ENCODE assay signal across 19 cellular contexts in genomic region chr22:44926124-44926475, GRCh38.
"Had no signal": no experiment of that assay in that cellular context is flagged by ENCODE, and none has a peak within 500 bp of the region (broad histone marks: within the 10 kb centered on the region; RNA-seq: fewer than 3 reads in every experiment).

No MANE protein-coding gene starts in this region.

- H3K4me3 ChIP-seq: esophagus muscularis mucosa, gastrocnemius medialis, left lung, prostate gland, skin epidermis, thyroid gland, upper lobe of left lung, vagina had no signal

- H3K36me3 ChIP-seq: esophagus muscularis mucosa, gastrocnemius medialis, left lung, prostate gland, thyroid gland, upper lobe of left lung, vagina had no signal

- H3K27me3 ChIP-seq: esophagus muscularis mucosa, gastrocnemius medialis, thyroid gland, upper lobe of left lung, vagina had no signal

- H3K4me1 ChIP-seq: gastrocnemius medialis, left lung, parathyroid adenoma, prostate gland, upper lobe of left lung had no signal

- H3K36me3 Mint-ChIP-seq: immature natural killer cell, naive B cell had no signal

- H3K9me3 ChIP-seq: gastrocnemius medialis, left lung, prostate gland, thyroid gland, upper lobe of left lung, vagina had no signal

- H3K27ac Mint-ChIP-seq: dendritic cell treated with granulocyte-macrophage colony-stimulating factor and Interleukin-4, amounts not matched to agents 40 ng/mL and 50 ng/mL, for 4 days; effector memory CD8-positive, alpha-beta T cell; immature natural killer cell; naive B cell; nephron had no signal

- H3K27ac ChIP-seq: epithelial cell of prostate, esophagus muscularis mucosa, gastrocnemius medialis, left lung, parathyroid adenoma, prostate gland, skin epidermis, thyroid gland, upper lobe of left lung, vagina had no signal

- H3K9me3 Mint-ChIP-seq: dendritic cell treated with granulocyte-macrophage colony-stimulating factor and Interleukin-4, amounts not matched to agents 40 ng/mL and 50 ng/mL, for 4 days; effector memory CD8-positive, alpha-beta T cell; immature natural killer cell; nephron had no signal

- H3K4me3 Mint-ChIP-seq: dendritic cell treated with granulocyte-macrophage colony-stimulating factor and Interleukin-4, amounts not matched to agents 40 ng/mL and 50 ng/mL, for 4 days; effector memory CD8-positive, alpha-beta T cell; immature natural killer cell; naive B cell; nephron had no signal

- H3K4me1 Mint-ChIP-seq: immature natural killer cell, naive B cell had no signal

- DNase-seq: effector memory CD8-positive, alpha-beta T cell; gastrocnemius medialis; immature natural killer cell; mesendoderm; naive B cell; stimulated activated CD4-positive, alpha-beta T cell treated with anti-CD3 and anti-CD28 coated beads, Interleukin-12 subunit alpha, Interleukin-12 subunit beta, amount 100 ng/mL, for 4 hours; stimulated activated naive CD4-positive, alpha-beta T cell treated with Interleukin-2 at 50 U/mL for 16 hours; thyroid gland; upper lobe of left lung had no signal

- H3K27me3 Mint-ChIP-seq: dendritic cell treated with granulocyte-macrophage colony-stimulating factor and Interleukin-4, amounts not matched to agents 40 ng/mL and 50 ng/mL, for 4 days had no signal

- ATAC-seq: effector memory CD8-positive, alpha-beta T cell; gastrocnemius medialis; left lung; sciatic nerve had no signal
